In the genomic region with DNA sequence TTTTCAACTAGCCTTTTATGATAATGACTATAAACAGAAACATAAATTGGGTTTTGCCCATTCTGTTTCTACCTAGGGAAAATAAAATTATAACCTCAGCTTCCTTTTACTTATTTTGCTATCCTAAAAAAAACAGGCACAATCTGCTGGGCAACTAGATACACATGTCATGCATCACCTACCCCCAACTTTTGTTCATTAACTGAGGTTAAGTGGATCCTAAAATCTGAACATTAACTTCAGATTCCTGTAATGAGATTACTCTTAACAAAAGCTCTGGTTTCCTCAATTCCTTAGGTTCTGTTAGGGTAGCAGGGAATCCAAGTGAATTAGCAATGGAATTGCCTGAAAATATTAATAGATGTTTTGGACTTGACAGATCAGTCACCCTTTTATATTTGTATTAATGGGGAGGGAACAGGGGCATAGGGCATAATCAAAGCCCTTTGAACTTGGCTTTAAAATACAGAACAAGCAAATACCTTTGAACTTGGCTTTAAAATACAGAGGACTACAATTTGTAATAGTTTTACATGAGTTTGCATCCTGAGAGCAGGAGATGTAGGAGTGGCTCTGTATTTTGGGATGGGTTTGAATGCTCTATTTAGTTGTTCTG, we compare ENCODE assay signal across 7 cellular contexts.
"Had no signal": no experiment of that assay in that cellular context is flagged by ENCODE, and none has a peak within 500 bp of the region (broad histone marks: within the 10 kb centered on the region; RNA-seq: fewer than 3 reads in every experiment).

No MANE protein-coding gene starts in this region.

- H3K9me3 Mint-ChIP-seq: HFFc6 had no signal

- H3K27ac Mint-ChIP-seq: HFFc6 had no signal

- H3K9me3 ChIP-seq: HAP-1 had no signal

- ATAC-seq: HCT116 had no signal

- H3K4me3 ChIP-seq: HAP-1 had no signal

- DNase-seq: GOT3, H7, HFFc6, IMR-90 had no signal

- H3K27ac ChIP-seq: HL-60 had no signal

- H3K4me3 Mint-ChIP-seq: HFFc6 had no signal

- H3K36me3 ChIP-seq: HAP-1 had no signal
